In the genomic region with DNA sequence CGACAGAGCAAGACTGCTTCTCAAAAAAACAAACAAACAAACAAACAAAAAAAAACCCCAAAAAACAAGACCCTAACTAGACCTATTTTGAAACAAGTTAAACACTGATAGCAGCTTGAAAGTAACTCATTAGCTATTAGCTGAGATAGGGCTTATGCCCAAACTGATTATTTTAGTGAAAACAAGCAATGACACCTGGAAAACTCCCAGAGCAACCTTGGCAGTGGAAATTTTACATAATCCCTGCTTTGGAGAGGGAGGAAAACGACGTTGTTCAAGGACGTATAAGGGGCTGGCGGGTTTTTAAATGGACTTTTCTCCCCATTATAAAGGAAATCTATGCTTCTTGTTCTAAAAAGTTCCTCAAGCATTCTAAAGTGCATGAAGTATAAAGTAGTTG, we compare ENCODE assay signal across 19 cellular contexts. TPM values are rescaled to one million over a fixed set of nuclear protein-coding genes. Genes with fewer than 3 reads are reported as not detected.
DNase-seq lines count a peak whose midpoint lies in the region; ATAC-seq, FAIRE-seq and TF ChIP-seq lines count a peak whose summit lies in the region.
"Had no signal": no experiment of that assay in that cellular context is flagged by ENCODE, and none has a peak within 500 bp of the region (broad histone marks: within the 10 kb centered on the region; RNA-seq: fewer than 3 reads in every experiment).

No MANE protein-coding gene starts in this region.

- CTCF ChIA-PET in Calu3 (lab: Charles Lee): interaction anchor here (0.6 kb wide), 2 partner anchors 12 to 28 kb away, joined by 3 to 4 read pairs; no protein-coding TSS in a partner anchor

- no peak overlapping the region for H3K27ac ChIP-seq in Karpas-422 (ENCODE audit: low read length)

- no peak overlapping the region for H3K4me3 Mint-ChIP-seq in Calu3 (ENCODE audit: low read depth, unreplicated experiment)
- H3K4me3 Mint-ChIP-seq: CD4-positive, alpha-beta memory T cell; GM23338; H9 had no signal

- no peaks in the 10 kb centered on the region for H3K9me3 ChIP-seq in Karpas-422 (ENCODE audit: low read length)

- H3K9me2 ChIP-seq in Karpas-422 (replicated peaks; ENCODE audit: insufficient read depth, low read length): no peaks in the 10 kb centered on the region

- peak; percentile 93 for ATAC-seq in left lobe of liver
- ATAC-seq: GM23338, HCT116 had no signal

- DNase-seq in Calu3: no peak
- DNase-seq in Karpas-422: peak; percentile 34
- peak; percentile 56 for DNase-seq in left lobe of liver (ENCODE audit: low spot score)
- DNase-seq in HTR-8/SVneo (ENCODE audit: insufficient read length, low spot score): no peak
- DNase-seq in DMS153 (lab: John Stamatoyannopoulos, UW): no peak
- no peak for DNase-seq in GDM1 (lab: John Stamatoyannopoulos, UW)
- DNase-seq: C1 segment of cervical spinal cord; CD4-positive, alpha-beta memory T cell; COR-L47; DMS79; EL; GF-D8; H9 had no signal

- no peaks in the 10 kb centered on the region for H3K79me2 ChIP-seq in Karpas-422 (ENCODE audit: low read length)

- H3K36me3 ChIP-seq in Karpas-422 (ENCODE audit: insufficient read depth, low read length): peaks cover 6% of the 10 kb centered on the region; the same call in 1 of the 2 replicates

- H3K9me3 Mint-ChIP-seq in Calu3 (ENCODE audit: low read depth, unreplicated experiment): no peaks in the 10 kb centered on the region
- H3K9me3 Mint-ChIP-seq: GM23338, H9 had no signal

- no peak overlapping the region for H3K27ac Mint-ChIP-seq in Calu3 (ENCODE audit: unreplicated experiment)
- H3K27ac Mint-ChIP-seq: CD4-positive, alpha-beta memory T cell; GM23338; H9 had no signal

- no peaks in the 10 kb centered on the region for H3K4me1 ChIP-seq in Karpas-422 (ENCODE audit: low read length)

- TF ChIP-seq CTCF in Calu3 (IDR thresholded peaks at IDR 0.05; ENCODE audit: unreplicated experiment): no peak

- BruUV-seq in Calu3 (replicated peaks; lab: Mats Ljungman, UMichigan): TSS peak; percentile 20

- no peak overlapping the region for H3K4me3 ChIP-seq in Karpas-422 (ENCODE audit: low read length)
- H3K4me3 ChIP-seq: GM23338 had no signal

- no peak overlapping the region for H3K9ac ChIP-seq in Karpas-422 (ENCODE audit: low read length)

- no peaks in the 10 kb centered on the region for H3K27me3 ChIP-seq in Karpas-422 (ENCODE audit: low read length)

- H3K4me2 ChIP-seq in Karpas-422 (ENCODE audit: low read depth, low read length, poor library complexity, severe bottlenecking): no peak overlapping the region
- H3K4me2 ChIP-seq: GM23338 had no signal

- H3K4me1 Mint-ChIP-seq in Calu3 (ENCODE audit: low read depth, unreplicated experiment): no peaks in the 10 kb centered on the region
- H3K4me1 Mint-ChIP-seq: CD4-positive, alpha-beta memory T cell; GM23338; H9 had no signal

- intact Hi-C loops in Calu3 (cut with micrococcal nuclease; ENCODE audit: unreplicated experiment): no loop called here

- H2AFZ ChIP-seq in Karpas-422 (ENCODE audit: low read length): no peak overlapping the region
- H2AFZ ChIP-seq: GM23338 had no signal

- no peak for FAIRE-seq in HTR-8/SVneo (lab: Jason Lieb, UNC)
- FAIRE-seq: GM12891, GM18507 had no signal

- no peaks in the 10 kb centered on the region for H4K20me1 ChIP-seq in Karpas-422 (ENCODE audit: insufficient read depth, low read depth, low read length)

- no peaks in the 10 kb centered on the region for H3K27me3 Mint-ChIP-seq in Calu3 (ENCODE audit: unreplicated experiment)
- H3K27me3 Mint-ChIP-seq: CD4-positive, alpha-beta memory T cell had no signal

- peaks cover 28% of the 10 kb centered on the region for H3K36me3 Mint-ChIP-seq in Calu3 (ENCODE audit: insufficient read depth, unreplicated experiment)

RNA-seq across cellular contexts. Expression of a gene that starts 45.4 kb away (rescaled TPM):
- total RNA-seq in Calu3 (2022) (not detected in 2 replicates), left lobe of liver (0.20 TPM)
- not detected in 2 replicates for total RNA-seq in Karpas-422 (2014; rRNA removed; shearing (Covaris generic); ENCODE audit: low replicate concordance)
- total RNA-seq: A172; A673; CD4-positive, alpha-beta memory T cell; GM23338; H9 had no signal

RNA-seq across cellular contexts. Expression of a gene that starts 59.8 kb away (rescaled TPM):
- total RNA-seq in Calu3 (2022) (43.6 and 46.8 TPM in 2 replicates), left lobe of liver (7.0 TPM)
- 29.1 and 31.5 TPM in 2 replicates for total RNA-seq in Karpas-422 (2014; rRNA removed; shearing (Covaris generic); ENCODE audit: low replicate concordance)

Comparison
In these comparisons a context has a peak if more than half of its experiments do, and no peak if none do; other contexts are left out.
1. DNase-seq: peak in Karpas-422 (single experiment) and left lobe of liver (single experiment); none in Calu3 (single experiment), HTR-8/SVneo (single experiment), DMS153 (single experiment) and GDM1 (single experiment).